In genomic region chr13:40635315-40635995, GRCh38 we compare ENCODE assay signal across 14 cellular contexts. TPM values are rescaled to one million over a fixed set of nuclear protein-coding genes. Genes with fewer than 3 reads are reported as not detected.
DNase-seq lines count a peak whose midpoint lies in the region; ATAC-seq and TF ChIP-seq lines count a peak whose summit lies in the region.
"Had no signal": no experiment of that assay in that cellular context is flagged by ENCODE, and none has a peak within 500 bp of the region (broad histone marks: within the 10 kb centered on the region; RNA-seq: fewer than 3 reads in every experiment).

No MANE protein-coding gene starts in this region.

- no peak overlapping the region for H3K4me2 ChIP-seq in Karpas-422 (ENCODE audit: low read depth, low read length, poor library complexity, severe bottlenecking)

- H3K4me3 ChIP-seq in right cardiac atrium (ENCODE audit: low read length) (no peak overlapping the region), right atrium auricular region (no peak overlapping the region), Karpas-422 (ENCODE audit: low read length) (no peak overlapping the region)
- H3K4me3 ChIP-seq: lower lobe of right lung had no signal

- H3K4me1 ChIP-seq in right cardiac atrium (ENCODE audit: control insufficient read depth, insufficient read depth, low read length): peaks cover 15% of the 10 kb centered on the region
- peaks cover 0 to 45% of the 10 kb centered on the region in 2 donors for H3K4me1 ChIP-seq in right atrium auricular region
- peaks cover 61% of the 10 kb centered on the region for H3K4me1 ChIP-seq in Karpas-422 (ENCODE audit: low read length)

- H3K27ac ChIP-seq in right cardiac atrium (ENCODE audit: low read length): no peak overlapping the region
- no peak overlapping the region for H3K27ac ChIP-seq in right atrium auricular region
- H3K27ac ChIP-seq in RWPE1: peak overlapping the region; percentile 46
- no peak overlapping the region for H3K27ac ChIP-seq in Karpas-422 (ENCODE audit: low read length)
- H3K27ac ChIP-seq: lower lobe of right lung had no signal

- intact Hi-C loops in right cardiac atrium (cut with DNase I): no loop called here

- peaks cover 45% of the 10 kb centered on the region; the same call in 1 of the 2 replicates for H4K20me1 ChIP-seq in Karpas-422 (ENCODE audit: insufficient read depth, low read depth, low read length)

- TF ChIP-seq CTCF in right atrium auricular region (IDR thresholded peaks at IDR 0.05): no peak
- TF ChIP-seq CTCF in RWPE1 (conservative IDR thresholded peaks at IDR 0.05; ENCODE audit: low read depth): no peak

- no peaks in the 10 kb centered on the region for H3K9me2 ChIP-seq in Karpas-422 (replicated peaks; ENCODE audit: insufficient read depth, low read length)

- POLR2A ChIA-PET in RWPE1 (lab: Yijun Ruan, JAX; ENCODE audit: low non-redundant PET): no interaction called here

- peaks cover 97% of the 10 kb centered on the region for H3K79me2 ChIP-seq in Karpas-422 (ENCODE audit: low read length)

- ATAC-seq in right cardiac atrium (peak; percentile 6 to 7), left lobe of liver (peak; percentile 11), GM21367 (IDR thresholded peaks at IDR 0.05; ENCODE audit: unreplicated experiment) (no peak)
- ATAC-seq: lower lobe of right lung, natural killer cell had no signal

- no peak overlapping the region for H2AFZ ChIP-seq in Karpas-422 (ENCODE audit: low read length)

- H3K27me3 ChIP-seq in right cardiac atrium (ENCODE audit: control insufficient read depth, insufficient read depth) (no peaks in the 10 kb centered on the region), right atrium auricular region (no peaks in the 10 kb centered on the region), Karpas-422 (ENCODE audit: low read length) (no peaks in the 10 kb centered on the region)

- no peak overlapping the region for H3K9ac ChIP-seq in Karpas-422 (ENCODE audit: low read length)

- H3K36me3 ChIP-seq in right atrium auricular region (no peaks in the 10 kb centered on the region), Karpas-422 (ENCODE audit: insufficient read depth, low read length) (no peaks in the 10 kb centered on the region)
- H3K36me3 ChIP-seq: lower lobe of right lung had no signal

- CTCF ChIA-PET in RWPE1 (lab: Yijun Ruan, JAX): interaction anchor here (0.6 kb wide), 1 partner anchor 78 kb away, joined by 5 read pairs; no protein-coding TSS in a partner anchor

- DNase-seq in right cardiac atrium (no peak), right atrium auricular region (ENCODE audit: low spot score) (no peak), RWPE1 (ENCODE audit: low spot score) (no peak), left lobe of liver (ENCODE audit: low spot score) (no peak), kidney tubule cell (ENCODE audit: low spot score) (no peak), NCI-H1436 treated with DMSO at 0.1 percent for 48 hours (lab: John Stamatoyannopoulos, UW) (no peak), Karpas-422 (no peak)
- DNase-seq: DMS153; lower lobe of right lung; natural killer cell; stimulated activated CD4-positive, alpha-beta T cell treated with anti-CD3 and anti-CD28 coated beads, Interleukin-15, amount 100 ng/mL, for 24 hours; substantia nigra; SW 1271 had no signal

- 67% methylated on average over 5 of the region's 5 CpGs for WGBS in right cardiac atrium

- H3K9me3 ChIP-seq in right cardiac atrium (ENCODE audit: control insufficient read depth, low read length) (no peaks in the 10 kb centered on the region), right atrium auricular region (no peaks in the 10 kb centered on the region), Karpas-422 (ENCODE audit: low read length) (no peaks in the 10 kb centered on the region)
- H3K9me3 ChIP-seq: lower lobe of right lung had no signal

RNA-seq across cellular contexts. Expression of gene FOXO1, which starts 31.0 kb away (rescaled TPM):
- total RNA-seq in right cardiac atrium (10 to 100 TPM; 21.0 to 33.6 (median 24.5) TPM), right atrium auricular region (10 to 100 TPM; 17.3 to 32.7 TPM), left lobe of liver (13.3 TPM)
- polyA plus RNA-seq in right cardiac atrium: 7.1 TPM
- total RNA-seq in Karpas-422 (2014; rRNA removed; shearing (Covaris generic); ENCODE audit: low replicate concordance): 27.6 and 51.6 TPM in 2 replicates
